25 cellular contexts compared by ENCODE assay signal in genomic region chr7:154631162-154631561, GRCh38.
A peak's percentile ranks its signal among the peaks of the same experiment; 100 is the strongest.
DNase-seq lines count a peak whose midpoint lies in the region; ATAC-seq, FAIRE-seq and TF ChIP-seq lines count a peak whose summit lies in the region.
"Had no signal": no experiment of that assay in that cellular context is flagged by ENCODE, and none has a peak within 500 bp of the region (broad histone marks: within the 10 kb centered on the region; RNA-seq: fewer than 3 reads in every experiment).

No MANE protein-coding gene starts in this region.

- no peak for FAIRE-seq in HepG2 (lab: Jason Lieb, UNC)
- FAIRE-seq: A549, GM12878, GM12892, GM18507 had no signal

- H2AFZ ChIP-seq in HepG2 (ENCODE audit: low read length) (no peak overlapping the region), osteoblast (ENCODE audit: low read length) (no peak overlapping the region)

- intact Hi-C loops in HepG2 (cut with micrococcal nuclease; ENCODE audit: unreplicated experiment), result no loop called here
- intact Hi-C loops in right lobe of liver (cut with DNase I), result no loop called here

- H4K20me1 ChIP-seq in HepG2 (ENCODE audit: insufficient read depth, low read length), result no peaks in the 10 kb centered on the region
- no peaks in the 10 kb centered on the region for H4K20me1 ChIP-seq in osteoblast (ENCODE audit: insufficient read depth, low read length)
- H4K20me1 ChIP-seq: BLaER1 treated with 17β-estradiol and CSF1 and Interleukin-3, amounts not matched to agents 10 nM and 100 nM had no signal

- no peaks in the 10 kb centered on the region for H3K9me3 ChIP-seq in HepG2 (ENCODE audit: low read length)
- no peaks in the 10 kb centered on the region for H3K9me3 ChIP-seq in right lobe of liver
- H3K9me3 ChIP-seq in osteoblast (ENCODE audit: low read depth, low read length), result peaks cover 7% of the 10 kb centered on the region
- no peaks in the 10 kb centered on the region for H3K9me3 ChIP-seq in Peyer's patch
- H3K9me3 ChIP-seq: A549 had no signal

- CTCF ChIA-PET in HepG2 (lab: Yijun Ruan, JAX; ENCODE audit: low intra/inter-chr PET ratio, low total read pairs), result no interaction called here

- no peak for TF ChIP-seq CTCF in HepG2 (CRISPR knock-in tag; IDR thresholded peaks at IDR 0.05)
- TF ChIP-seq CTCF in right lobe of liver (IDR thresholded peaks at IDR 0.05), result no peak
- TF ChIP-seq CTCF in osteoblast (IDR thresholded peaks at IDR 0.05; ENCODE audit: extremely low read depth, low read depth, low read length), result no peak
- TF ChIP-seq CTCF in Peyer's patch (IDR thresholded peaks at IDR 0.05), result no peak

- H3K4me3 ChIP-seq in HepG2 (replicated peaks in 1 of 3; ENCODE audit: insufficient read depth in 1 of 3, low read depth in 2 of 3, low read length in 3 of 3) (no peak overlapping the region), right lobe of liver (no peak overlapping the region), osteoblast (ENCODE audit: insufficient read depth, low read length) (no peak overlapping the region), Peyer's patch (no peak overlapping the region)
- H3K4me3 ChIP-seq: A549; BLaER1 treated with 17β-estradiol and CSF1 and Interleukin-3, amounts not matched to agents 10 nM and 100 nM; GM12878 had no signal

- in situ Hi-C loops in HepG2 (cut with HindIII; ENCODE audit: extremely low pct_ligation_motif_present, low pct_unique_long_range_greater_than_20kb), result no loop called here

- H3K4me2 ChIP-seq in HepG2 (ENCODE audit: low read depth, low read length), result no peak overlapping the region
- H3K4me2 ChIP-seq in osteoblast (ENCODE audit: insufficient read depth, low read length), result no peak overlapping the region
- H3K4me2 ChIP-seq: A549; BLaER1 treated with 17β-estradiol and CSF1 and Interleukin-3, amounts not matched to agents 10 nM and 100 nM had no signal

- no TSS peak for BruUV-seq in HepG2 (replicated peaks; lab: Mats Ljungman, UMichigan)

- WGBS in HepG2 (ENCODE audit: low lambda C conversion rate), result 2% methylated on average over 4 of the region's 4 CpGs
- 30% methylated on average over 4 of the region's 4 CpGs for WGBS in right lobe of liver (ENCODE audit: insufficient coverage, low coverage, low lambda C conversion rate, missing lambda C conversion rate)

- no peak for TF ChIP-seq EP300 in HepG2 (IDR thresholded peaks at IDR 0.05; ENCODE audit: low read depth in 2 of 2, low read length in 2 of 2)
- TF ChIP-seq EP300 in HepG2 (CRISPR knock-in tag; IDR thresholded peaks at IDR 0.05; ENCODE audit: borderline replicate concordance), result no peak

- H3K9ac ChIP-seq in HepG2 (ENCODE audit: insufficient read depth, low read depth, low read length), result no peak overlapping the region
- H3K9ac ChIP-seq: BLaER1 treated with 17β-estradiol and CSF1 and Interleukin-3, amounts not matched to agents 10 nM and 100 nM had no signal

- H3K36me3 ChIP-seq in HepG2 (replicated peaks in 1 of 2; ENCODE audit: control insufficient read depth in 1 of 2, insufficient read depth in 2 of 2, low read length in 2 of 2) (no peaks in the 10 kb centered on the region), right lobe of liver (no peaks in the 10 kb centered on the region), osteoblast (ENCODE audit: insufficient read depth, low read length) (no peaks in the 10 kb centered on the region), Peyer's patch (no peaks in the 10 kb centered on the region)
- H3K36me3 ChIP-seq: BLaER1 treated with 17β-estradiol and CSF1 and Interleukin-3, amounts not matched to agents 10 nM and 100 nM had no signal

- H3K27me3 ChIP-seq in HepG2 (ENCODE audit: control insufficient read depth in 1 of 2, insufficient read depth in 2 of 2, low read length in 2 of 2), result peaks cover 0 to 13% of the 10 kb centered on the region in 2 experiments; a peak in 2 of 5 replicates
- no peaks in the 10 kb centered on the region for H3K27me3 ChIP-seq in right lobe of liver
- no peaks in the 10 kb centered on the region for H3K27me3 ChIP-seq in osteoblast (ENCODE audit: insufficient read depth, low read length)
- H3K27me3 ChIP-seq in Peyer's patch, result no peaks in the 10 kb centered on the region
- H3K27me3 ChIP-seq: BLaER1 treated with 17β-estradiol and CSF1 and Interleukin-3, amounts not matched to agents 10 nM and 100 nM had no signal

- no peak for TF ChIP-seq RAD21 in HepG2 (CRISPR knock-in tag; IDR thresholded peaks at IDR 0.05)

- H3K79me2 ChIP-seq in HepG2 (ENCODE audit: insufficient read depth, low read length), result no peaks in the 10 kb centered on the region
- no peaks in the 10 kb centered on the region for H3K79me2 ChIP-seq in osteoblast (ENCODE audit: insufficient read depth, low read length)

- no peak overlapping the region for H3K27ac ChIP-seq in HepG2 (ENCODE audit: extremely low read length, insufficient read depth, low read length)
- no peak overlapping the region for H3K27ac ChIP-seq in right lobe of liver
- no peak overlapping the region for H3K27ac ChIP-seq in osteoblast (ENCODE audit: low read depth, low read length)
- no peak overlapping the region for H3K27ac ChIP-seq in Peyer's patch
- H3K27ac ChIP-seq: 22Rv1; A549; BLaER1 treated with 17β-estradiol and CSF1 and Interleukin-3, amounts not matched to agents 10 nM and 100 nM; C4-2B had no signal

- POLR2A ChIA-PET in HepG2 (lab: Yijun Ruan, JAX), result no interaction called here

- no peak for DNase-seq in HepG2 (ENCODE audit: low spot score)
- DNase-seq in right lobe of liver, result no peak
- peak; percentile 22 for DNase-seq in islet precursor cell
- DNase-seq in osteoblast (ENCODE audit: insufficient read length, low spot score, missing footprints), result peak; percentile 58
- DNase-seq in Peyer's patch, result no peak
- DNase-seq: AML-193; CD4-positive, alpha-beta memory T cell; CD4-positive, CD25-positive, alpha-beta regulatory T cell; CD8-positive, alpha-beta memory T cell; COR-L47; DMS 273 treated with DMSO at 0.1 percent for 48 hours; DMS153; DMS53; DMS79; DND-41; EL; GDM1 had no signal

- ATAC-seq in HepG2 (no peak), right lobe of liver (no peak), HG03432 (IDR thresholded peaks at IDR 0.05; ENCODE audit: unreplicated experiment) (no peak)
- ATAC-seq: A549, GM12878 had no signal

- no peak for TF ChIP-seq POLR2A in HepG2 (IDR thresholded peaks at IDR 0.05; ENCODE audit: insufficient read depth in 1 of 2, low read depth in 2 of 2, low read length in 2 of 2)
- no peak for TF ChIP-seq POLR2A in right lobe of liver (IDR thresholded peaks at IDR 0.05)
- no peak for TF ChIP-seq POLR2A in Peyer's patch (IDR thresholded peaks at IDR 0.05)

- no peaks in the 10 kb centered on the region for H3K4me1 ChIP-seq in HepG2 (ENCODE audit: insufficient read depth, low read length)
- no peaks in the 10 kb centered on the region for H3K4me1 ChIP-seq in right lobe of liver
- H3K4me1 ChIP-seq in osteoblast (ENCODE audit: insufficient read depth, low read length), result no peaks in the 10 kb centered on the region
- no peaks in the 10 kb centered on the region for H3K4me1 ChIP-seq in Peyer's patch
- H3K4me1 ChIP-seq: A549; BLaER1 treated with 17β-estradiol and CSF1 and Interleukin-3, amounts not matched to agents 10 nM and 100 nM had no signal

TF ChIP-seq in HepG2, 621 proteins besides CTCF, POLR2A, EP300 and RAD21:
- no peak for TF ChIP-seq YY1 (IDR thresholded peaks at IDR 0.05; ENCODE audit: insufficient read depth, insufficient replicate concordance, low read depth, low read length)
- no peak for TF ChIP-seq ZNF576 (CRISPR knock-in tag; IDR thresholded peaks at IDR 0.05)
- TF ChIP-seq, protein P1, sequence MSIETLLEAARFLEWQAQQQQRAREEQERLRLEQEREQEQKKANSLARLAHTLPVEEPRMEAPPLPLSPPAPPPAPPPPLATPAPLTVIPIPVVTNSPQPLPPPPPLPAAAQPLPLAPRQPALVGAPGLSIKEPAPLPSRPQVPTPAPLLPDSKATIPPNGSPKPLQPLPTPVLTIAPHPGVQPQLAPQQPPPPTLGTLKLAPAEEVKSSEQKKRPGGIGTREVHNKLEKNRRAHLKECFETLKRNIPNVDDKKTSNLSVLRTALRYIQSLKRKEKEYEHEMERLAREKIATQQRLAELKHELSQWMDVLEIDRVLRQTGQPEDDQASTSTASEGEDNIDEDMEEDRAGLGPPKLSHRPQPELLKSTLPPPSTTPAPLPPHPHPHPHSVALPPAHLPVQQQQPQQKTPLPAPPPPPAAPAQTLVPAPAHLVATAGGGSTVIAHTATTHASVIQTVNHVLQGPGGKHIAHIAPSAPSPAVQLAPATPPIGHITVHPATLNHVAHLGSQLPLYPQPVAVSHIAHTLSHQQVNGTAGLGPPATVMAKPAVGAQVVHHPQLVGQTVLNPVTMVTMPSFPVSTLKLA (IDR thresholded peaks at IDR 0.05), result peak; percentile 98

Comparison
In these comparisons a context has a peak if more than half of its experiments do, and no peak if none do; other contexts are left out.
1. DNase-seq: peak in islet precursor cell (single experiment) and osteoblast (single experiment); none in HepG2 (single experiment), right lobe of liver (0 of 3) and Peyer's patch (0 of 3).